In the genomic region with DNA sequence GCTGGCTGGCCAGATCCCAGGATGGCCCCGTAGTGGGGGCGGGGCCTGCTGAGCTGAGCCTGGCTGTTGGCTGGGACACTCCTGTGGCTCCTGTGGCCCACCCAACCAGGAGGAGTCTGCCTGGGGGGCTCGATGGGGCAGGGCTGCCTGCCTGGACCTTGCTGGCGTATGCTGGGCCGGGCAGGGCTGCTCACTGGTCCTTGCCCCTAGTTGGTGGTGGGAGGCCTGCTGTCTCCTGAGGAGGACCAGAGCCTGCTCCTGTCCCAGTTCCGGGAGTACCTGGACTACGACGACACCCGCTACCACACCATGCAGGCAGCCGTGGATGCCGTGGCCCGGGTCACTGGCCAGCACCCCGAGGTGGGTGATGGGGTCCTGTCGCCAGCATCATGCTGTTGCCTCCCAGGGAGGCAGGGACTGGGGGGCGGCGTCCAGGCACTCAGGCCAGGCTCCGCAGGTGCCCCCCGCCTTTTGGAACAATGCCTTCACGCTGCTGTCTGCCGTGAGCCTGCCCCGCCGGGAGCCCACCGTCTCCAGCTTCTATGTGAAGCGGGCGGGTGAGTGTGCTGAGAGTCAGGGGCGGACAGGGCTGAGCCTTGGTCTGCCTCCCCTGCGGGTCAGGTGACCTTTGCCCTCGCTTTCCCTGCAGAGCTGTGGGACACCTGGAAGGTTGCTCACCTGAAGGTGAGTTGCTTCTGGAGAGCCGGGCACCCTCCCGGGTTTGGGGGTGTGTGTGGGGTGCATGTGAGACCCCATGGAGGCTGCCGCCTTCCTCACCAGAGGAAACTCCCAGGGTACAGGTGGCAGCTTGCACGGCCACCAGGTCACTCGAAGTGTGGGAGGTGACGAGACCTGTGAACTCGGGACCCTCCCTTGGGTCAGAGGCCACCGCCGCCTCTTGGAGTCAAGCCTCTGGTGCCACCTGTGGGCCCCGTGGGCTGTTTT, we compare ENCODE assay signal across 24 cellular contexts. TPM values are rescaled to one million over a fixed set of nuclear protein-coding genes. Genes with fewer than 3 reads are reported as not detected.
DNase-seq lines count a peak whose midpoint lies in the region; ATAC-seq and TF ChIP-seq lines count a peak whose summit lies in the region.
"Had no signal": no experiment of that assay in that cellular context is flagged by ENCODE, and none has a peak within 500 bp of the region (broad histone marks: within the 10 kb centered on the region; RNA-seq: fewer than 3 reads in every experiment).

No MANE protein-coding gene starts in this region.

- H3K4me3 ChIP-seq in right cardiac atrium (ENCODE audit: low read length) (no peak overlapping the region), body of pancreas (no peak overlapping the region), aorta (ENCODE audit: low read length in 2 of 2) (no peak overlapping the region)
- H3K4me3 ChIP-seq: HAP-1, neural progenitor cell had no signal

- H3K36me3 ChIP-seq in body of pancreas (replicated peaks in 1 of 2; ENCODE audit: insufficient read depth in 1 of 2, low read depth in 2 of 2): no peaks in the 10 kb centered on the region
- no peaks in the 10 kb centered on the region for H3K36me3 ChIP-seq in aorta (ENCODE audit: control insufficient read depth in 1 of 2, insufficient read depth in 2 of 2, low read length in 1 of 2)
- H3K36me3 ChIP-seq: neural progenitor cell had no signal

- TF ChIP-seq POLR2A in body of pancreas (IDR thresholded peaks at IDR 0.05): no peak

- 95% methylated on average over 38 of the region's 38 CpGs for WGBS in right cardiac atrium
- WGBS in body of pancreas, 2 donors: 90 to 92% methylated on average over 5 to 34 of the region's 38 CpGs
- 93 to 94% methylated on average over 37 to 38 of the region's 38 CpGs for WGBS in aorta, 2 donors

- H3K27ac ChIP-seq in right cardiac atrium (ENCODE audit: low read length) (no peak overlapping the region), body of pancreas (no peak overlapping the region), aorta (ENCODE audit: low read depth in 1 of 2, low read length in 2 of 2) (no peak overlapping the region)
- H3K27ac ChIP-seq: brain microvascular endothelial cell, C4-2B, KMS-11, neural progenitor cell had no signal

- peaks cover 4% of the 10 kb centered on the region for H3K4me1 ChIP-seq in right cardiac atrium (ENCODE audit: control insufficient read depth, insufficient read depth, low read length)
- H3K4me1 ChIP-seq in body of pancreas: peaks cover 14% of the 10 kb centered on the region
- H3K4me1 ChIP-seq in aorta (ENCODE audit: control insufficient read depth in 1 of 2, insufficient read depth in 2 of 2, low read length in 2 of 2): no peaks in the 10 kb centered on the region

- H3K9me3 ChIP-seq in right cardiac atrium (ENCODE audit: control insufficient read depth, low read length): no peaks in the 10 kb centered on the region
- no peaks in the 10 kb centered on the region for H3K9me3 ChIP-seq in body of pancreas
- no peaks in the 10 kb centered on the region for H3K9me3 ChIP-seq in aorta (ENCODE audit: control insufficient read depth, low read length)
- H3K9me3 ChIP-seq: HAP-1 had no signal

- DNase-seq in right cardiac atrium (peak; percentile 19 to 63 (median 53)), cardiac septum (ENCODE audit: low spot score) (no peak), body of pancreas (peak in 3 of 4 donors; percentile 5 to 12 (median 11)), posterior vena cava (ENCODE audit: low spot score) (peak; percentile 70), aorta (peak; percentile 51 to 77), hypothalamus (lab: John Stamatoyannopoulos, UW) (no peak), AG08396 (ENCODE audit: low spot score) (no peak)
- DNase-seq: activated CD4-positive, alpha-beta T cell treated with anti-CD3 and anti-CD28 coated beads, Interleukin-2, amount 10 ng/mL, durations not matched to agents 24 days and 14 days; activated CD8-positive, alpha-beta memory T cell treated with anti-CD3 and anti-CD28 coated beads for 24 hours; brain microvascular endothelial cell; Calu3; DMS79; foreskin melanocyte; MM.1S; NCI-H1105 treated with DMSO at 0.1 percent for 48 hours; NCI-H2029; NCI-H524 treated with DMSO at 0.1 percent for 48 hours; SHP77 treated with DMSO at 0.1 percent for 48 hours; stimulated activated CD4-positive, alpha-beta T cell treated with anti-CD3 and anti-CD28 coated beads, Interleukin-4, amount 100 ng/mL, for 24 hours; trophoblast cell had no signal

- TF ChIP-seq CTCF in body of pancreas (IDR thresholded peaks at IDR 0.05): no peak

- ATAC-seq in right cardiac atrium (no peak), body of pancreas (no peak), aorta (ENCODE audit: low FRiP score) (no peak)

- H3K27me3 ChIP-seq in right cardiac atrium (ENCODE audit: control insufficient read depth, insufficient read depth) (no peaks in the 10 kb centered on the region), body of pancreas (no peaks in the 10 kb centered on the region), aorta (ENCODE audit: control insufficient read depth in 1 of 2, insufficient read depth in 2 of 2, low read length in 1 of 2) (no peaks in the 10 kb centered on the region)
- H3K27me3 ChIP-seq: brain microvascular endothelial cell, neural progenitor cell had no signal

- intact Hi-C loops in right cardiac atrium (cut with DNase I): no loop called here
- intact Hi-C loops in cardiac septum (cut with DNase I): no loop called here
- intact Hi-C loops in body of pancreas (cut with DNase I): no loop called here
- intact Hi-C loops in posterior vena cava (cut with DNase I): no loop called here
- intact Hi-C loops in aorta (cut with DNase I): loop anchor here in 1 of 2 donors (10.0 kb wide), 1 partner anchor 253 kb away; a partner anchor contains a TSS

RNA-seq across cellular contexts. Expression of a gene that starts 3.4 kb away (rescaled TPM):
- total RNA-seq in right cardiac atrium: 10 to 100 TPM in 1 of 4 donors, 1 to 10 TPM in 3; 7.7 to 10.1 (median 9.1) TPM
- 11.0 TPM for polyA plus RNA-seq in right cardiac atrium
- 8.6 TPM for total RNA-seq in cardiac septum
- 10 to 100 TPM; 10.9 to 18.1 TPM for total RNA-seq in body of pancreas
- total RNA-seq in posterior vena cava: 10 to 100 TPM; 11.2 to 13.6 TPM
- total RNA-seq in aorta: 10 to 100 TPM; 10.8 to 12.3 TPM
- 10 to 100 TPM in 1 of 2 donors, 1 to 10 TPM in 1; 7.5 to 50.3 TPM for polyA plus RNA-seq in aorta

RNA-seq across cellular contexts. Expression of a gene that starts 3.6 kb away (rescaled TPM):
- total RNA-seq in right cardiac atrium (10 to 100 TPM in 2 of 4 donors, 1 to 10 TPM in 2; 7.4 to 11.7 (median 10.1) TPM), cardiac septum (9.6 TPM), body of pancreas (10 to 100 TPM; 16.1 to 27.4 TPM), posterior vena cava (10 to 100 TPM in 1 of 2 donors, 1 to 10 TPM in 1; 9.7 to 10.2 TPM), aorta (10 to 100 TPM; 14.3 to 14.9 TPM)
- polyA plus RNA-seq in right cardiac atrium (10.9 TPM), aorta (10 to 100 TPM in 1 of 2 donors, 1 to 10 TPM in 1; 3.3 to 32.4 TPM)

Comparison
In these comparisons a context has a peak if more than half of its experiments do, and no peak if none do; other contexts are left out.
1. DNase-seq: peak in right cardiac atrium (3 of 3), body of pancreas (3 of 4), posterior vena cava (single experiment) and aorta (2 of 2); none in cardiac septum (single experiment), hypothalamus (0 of 51) and AG08396 (single experiment).